8 cellular contexts compared by ENCODE assay signal in genomic region chr19:21766705-21767064, GRCh38. TPM values are rescaled to one million over a fixed set of nuclear protein-coding genes. Genes with fewer than 3 reads are reported as not detected.
A peak's percentile ranks its signal among the peaks of the same experiment; 100 is the strongest.
DNase-seq lines count a peak whose midpoint lies in the region; ATAC-seq and TF ChIP-seq lines count a peak whose summit lies in the region.
"Not testable (repeated sequence)": the region's sequence is repeated elsewhere in the genome, so short reads cannot be mapped to it uniquely, and the experiment has no call there.

No MANE protein-coding gene starts in this region.

- peaks cover 54% of the 10 kb centered on the region for H3K79me2 ChIP-seq in Karpas-422 (ENCODE audit: low read length)

- H2AFZ ChIP-seq in Karpas-422 (ENCODE audit: low read length), result peak overlapping the region; percentile 84; the same call in 1 of the 2 replicates

- H3K9me3 Mint-ChIP-seq in activated B cell treated with CpG ODN at 0.5 μM for 24 hours; MCF 10A (ENCODE audit: unreplicated experiment): not testable (repeated sequence)

- CTCF ChIA-PET in activated B cell treated with CpG ODN at 0.5 μM for 24 hours (lab: Charles Lee), result not testable (repeated sequence)
- CTCF ChIA-PET in MCF 10A (lab: Yijun Ruan, JAX), result interaction anchor here (0.6 kb wide), 1 partner anchor 70 kb away, joined by 3 read pairs; no protein-coding TSS in a partner anchor

- POLR2A ChIA-PET in activated B cell treated with CpG ODN at 0.5 μM for 24 hours (lab: Charles Lee) (interaction anchor here (1.0 to 3.5 kb wide), 7 partner anchors 69 to 1901 kb away, joined by 4 to 44 read pairs (median 5); partner anchors contain the start of genes ZNF253, ZNF429, ZNF43 and ZNF66), MCF 10A (lab: Yijun Ruan, JAX) (interaction anchor here (0.7 to 1.8 kb wide), 10 partner anchors 13 to 622 kb away, joined by 3 to 8 read pairs (median 3); partner anchors contain the start of genes ZNF429 and ZNF493)

- not testable (repeated sequence) for H3K9me3 ChIP-seq in BE2C; Karpas-422 (ENCODE audit: low read length); cardiac muscle cell (ENCODE audit: low read depth); muscle layer of colon (ENCODE audit: low read length)

- H3K4me1 Mint-ChIP-seq in activated B cell treated with CpG ODN at 0.5 μM for 24 hours, result peaks cover 18% of the 10 kb centered on the region
- H3K4me1 Mint-ChIP-seq in MCF 10A (ENCODE audit: insufficient read depth, unreplicated experiment), result not testable (repeated sequence)

- ATAC-seq in GM21528 (IDR thresholded peaks at IDR 0.05; ENCODE audit: low FRiP score, unreplicated experiment), result peak; percentile 6
- not testable (repeated sequence) for ATAC-seq in activated B cell treated with CpG ODN at 0.5 μM for 24 hours (ENCODE audit: low read depth)

- peaks cover 36% of the 10 kb centered on the region for H3K36me3 ChIP-seq in BE2C
- peaks cover 44% of the 10 kb centered on the region for H3K36me3 ChIP-seq in Karpas-422 (ENCODE audit: insufficient read depth, low read length)
- H3K36me3 ChIP-seq in cardiac muscle cell, result peaks cover 16% of the 10 kb centered on the region
- H3K36me3 ChIP-seq in muscle layer of colon (ENCODE audit: insufficient read depth, low read length), result not testable (repeated sequence)

- BruUV-seq in MCF 10A (replicated peaks; lab: Mats Ljungman, UMichigan), result not testable (repeated sequence)

- H3K27ac ChIP-seq in Karpas-422 (ENCODE audit: low read length), result peak overlapping the region; percentile 68
- peak overlapping the region; percentile 96 for H3K27ac ChIP-seq in cardiac muscle cell
- H3K27ac ChIP-seq in muscle layer of colon (ENCODE audit: low read depth, low read length), result peak overlapping the region; percentile 85

- H4K20me1 ChIP-seq in Karpas-422 (ENCODE audit: insufficient read depth, low read depth, low read length), result not testable (repeated sequence)

- TF ChIP-seq CTCF in BE2C (IDR thresholded peaks at IDR 0.05; ENCODE audit: low read depth, low read length); activated B cell treated with CpG ODN at 0.5 μM for 24 hours (IDR thresholded peaks at IDR 0.05); MCF 10A (IDR thresholded peaks at IDR 0.05; ENCODE audit: unreplicated experiment); cardiac muscle cell (IDR thresholded peaks at IDR 0.05; ENCODE audit: low read depth, low read length): not testable (repeated sequence)

- H3K4me3 Mint-ChIP-seq in activated B cell treated with CpG ODN at 0.5 μM for 24 hours (peak overlapping the region; percentile 95), MCF 10A (ENCODE audit: unreplicated experiment) (peak overlapping the region; percentile 96)

- not testable (repeated sequence) for H3K27me3 Mint-ChIP-seq in activated B cell treated with CpG ODN at 0.5 μM for 24 hours; MCF 10A (ENCODE audit: insufficient read depth, unreplicated experiment)

- DNase-seq in BE2C; Karpas-422; activated B cell treated with CpG ODN at 0.5 μM for 24 hours; MCF 10A (ENCODE audit: unreplicated experiment): not testable (repeated sequence)
- DNase-seq in cardiac muscle cell (ENCODE audit: low read depth in 1 of 2, low spot score in 1 of 2), result peak in 1 of 2 donors; percentile 0
- DNase-seq in stimulated activated CD4-positive, alpha-beta T cell treated with anti-CD3 and anti-CD28 coated beads, Interleukin-2, amount 100 ng/mL, for 24 hours, result peak; percentile 3 to 18

- H3K4me3 ChIP-seq in BE2C (ENCODE audit: low read depth, low read length) (peak overlapping the region; percentile 81), Karpas-422 (ENCODE audit: low read length) (peak overlapping the region; percentile 96), cardiac muscle cell (peak overlapping the region; percentile 80), muscle layer of colon (ENCODE audit: low read depth in 1 of 2, low read length in 2 of 2) (peak overlapping the region; percentile 78 to 91)

- H3K4me1 ChIP-seq in BE2C; Karpas-422 (ENCODE audit: low read length); cardiac muscle cell (ENCODE audit: low read depth); muscle layer of colon (ENCODE audit: insufficient read depth, low read length): not testable (repeated sequence)

- H3K9ac ChIP-seq in Karpas-422 (ENCODE audit: low read length) (peak overlapping the region; percentile 95), muscle layer of colon (ENCODE audit: low read length) (peak overlapping the region; percentile 67)

- H3K27ac Mint-ChIP-seq in activated B cell treated with CpG ODN at 0.5 μM for 24 hours (peak overlapping the region; percentile 88), MCF 10A (ENCODE audit: low read depth, unreplicated experiment) (peak overlapping the region; percentile 96)

- intact Hi-C loops in activated B cell treated with CpG ODN at 0.5 μM for 24 hours (cut with micrococcal nuclease) (loop anchor here (1.0 to 10.0 kb wide), 10 partner anchors 70 to 1918 kb away; partner anchors contain the start of genes ZNF429, ZNF43, ZNF431 and ZNF675), MCF 10A (cut with micrococcal nuclease) (loop anchor here (5.0 kb wide), 1 partner anchor 259 kb away; the partner anchor contains the start of gene ZNF429)

- H3K9me2 ChIP-seq in Karpas-422 (replicated peaks; ENCODE audit: insufficient read depth, low read length), result not testable (repeated sequence)

- H3K4me2 ChIP-seq in Karpas-422 (ENCODE audit: low read depth, low read length, poor library complexity, severe bottlenecking), result peak overlapping the region; percentile 81

- H3K27me3 ChIP-seq in BE2C; Karpas-422 (ENCODE audit: low read length); cardiac muscle cell; muscle layer of colon (ENCODE audit: control insufficient read depth in 1 of 2, insufficient read depth in 2 of 2, low read length in 2 of 2): not testable (repeated sequence)

- H3K36me3 Mint-ChIP-seq in activated B cell treated with CpG ODN at 0.5 μM for 24 hours (ENCODE audit: low read depth) (peaks cover 33% of the 10 kb centered on the region), MCF 10A (ENCODE audit: insufficient read depth, unreplicated experiment) (peaks cover 36% of the 10 kb centered on the region)

RNA-seq across cellular contexts. Expression of gene ZNF100, which starts 0.7 kb away (rescaled TPM):
- polyA plus RNA-seq in BE2C (2012; ENCODE audit: insufficient read depth, insufficient read length, low read depth), result 2.0 TPM
- 10.4 and 37.2 TPM in 2 replicates for total RNA-seq in Karpas-422 (2014; rRNA removed; shearing (Covaris generic); ENCODE audit: low replicate concordance)
- total RNA-seq in activated B cell treated with CpG ODN at 0.5 μM for 24 hours (21.1 and 22.4 TPM in 2 replicates), MCF 10A (2022) (9.3 and 9.9 TPM in 2 replicates), cardiac muscle cell (4.9 and 9.1 TPM in 2 replicates)
- 5.0 and 5.3 TPM in 2 replicates for polyA plus RNA-seq in cardiac muscle cell
